Comparison of ENCODE assay signal across 10 cellular contexts in the genomic region with DNA sequence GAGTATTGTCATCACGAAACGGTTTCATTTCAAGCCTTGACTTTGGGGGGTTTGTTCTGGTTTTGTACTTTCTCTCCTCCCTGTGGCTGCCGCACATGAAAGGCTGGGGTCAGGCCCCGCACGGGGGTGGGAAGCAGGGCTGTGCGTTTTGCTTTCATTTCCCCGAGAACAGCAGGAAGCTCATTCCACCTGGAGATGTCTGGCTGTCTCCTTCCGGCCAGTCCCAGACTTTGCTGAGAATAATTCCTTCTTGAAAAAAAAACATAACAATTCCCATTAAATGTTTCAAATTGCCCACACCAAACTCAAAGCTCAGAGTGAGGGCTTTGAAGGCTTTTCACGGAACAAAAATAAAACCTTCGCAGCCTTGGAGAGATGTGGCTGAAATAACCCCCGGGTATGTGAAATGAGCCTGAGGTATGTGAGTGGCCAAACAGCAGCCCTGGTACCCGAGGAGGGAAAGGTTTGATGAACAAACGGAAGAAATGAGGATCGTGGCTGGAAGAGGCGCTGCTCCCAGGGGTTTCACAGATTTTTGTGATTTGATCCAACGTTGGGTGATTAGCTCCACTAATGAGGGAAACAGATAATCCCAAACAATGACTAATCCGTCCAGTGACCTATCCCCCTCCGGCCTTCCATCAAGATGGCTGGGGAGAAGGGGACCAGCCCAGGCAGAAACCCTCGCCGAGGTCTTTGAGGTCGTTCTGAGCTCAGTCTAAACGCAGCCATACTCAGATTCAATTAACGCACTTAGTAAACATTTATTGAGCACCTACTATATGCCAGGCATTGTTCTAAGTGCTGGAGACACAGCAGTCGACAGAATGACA.
DNase-seq lines count a peak whose midpoint lies in the region; ATAC-seq and TF ChIP-seq lines count a peak whose summit lies in the region.
"Had no signal": no experiment of that assay in that cellular context is flagged by ENCODE, and none has a peak within 500 bp of the region (broad histone marks: within the 10 kb centered on the region; RNA-seq: fewer than 3 reads in every experiment).

No MANE protein-coding gene starts in this region.

- H3K79me2 ChIP-seq in hepatocyte, result no peaks in the 10 kb centered on the region

- no peaks in the 10 kb centered on the region for H3K9me3 ChIP-seq in HUES48 (ENCODE audit: control insufficient read depth, insufficient read depth, low read length)
- H3K9me3 ChIP-seq in hepatocyte (ENCODE audit: low read depth), result no peaks in the 10 kb centered on the region
- no peaks in the 10 kb centered on the region for H3K9me3 ChIP-seq in skeletal muscle tissue (ENCODE audit: control insufficient read depth in 3 of 3, low read length in 3 of 3)

- no peak for ATAC-seq in HG03439 (IDR thresholded peaks at IDR 0.05; ENCODE audit: unreplicated experiment)
- no peak for ATAC-seq in HG02642 (IDR thresholded peaks at IDR 0.05; ENCODE audit: poor library complexity, unreplicated experiment)

- H3K4me2 ChIP-seq in hepatocyte, result peak overlapping the region; percentile 51

- H3K9me2 ChIP-seq in hepatocyte (replicated peaks; ENCODE audit: insufficient read depth), result no peaks in the 10 kb centered on the region

- peak overlapping the region; percentile 43 for H3K27ac ChIP-seq in HUES48 (ENCODE audit: low read depth, low read length)
- H3K27ac ChIP-seq in hepatocyte, result no peak overlapping the region
- H3K27ac ChIP-seq in skeletal muscle tissue (ENCODE audit: low read depth, low read length), result peak overlapping the region; percentile 69
- H3K27ac ChIP-seq: epithelial cell of prostate, HL-60 had no signal

- no peaks in the 10 kb centered on the region for H3K36me3 ChIP-seq in HUES48 (ENCODE audit: control insufficient read depth, insufficient read depth, low read length)
- no peaks in the 10 kb centered on the region for H3K36me3 ChIP-seq in hepatocyte (replicated peaks; ENCODE audit: insufficient read depth, low read depth)
- no peaks in the 10 kb centered on the region for H3K36me3 ChIP-seq in skeletal muscle tissue (ENCODE audit: control insufficient read depth in 3 of 3, insufficient read depth in 3 of 3, low read length in 3 of 3)

- H3K27me3 ChIP-seq in HUES48 (ENCODE audit: control insufficient read depth, insufficient read depth, low read length), result no peaks in the 10 kb centered on the region
- H3K27me3 ChIP-seq in hepatocyte, result no peaks in the 10 kb centered on the region
- no peaks in the 10 kb centered on the region for H3K27me3 ChIP-seq in skeletal muscle tissue (ENCODE audit: control insufficient read depth in 3 of 3, insufficient read depth in 3 of 3, low read length in 3 of 3)

- H2AFZ ChIP-seq in hepatocyte, result peak overlapping the region; percentile 1

- no peak for TF ChIP-seq CTCF in hepatocyte (IDR thresholded peaks at IDR 0.05; ENCODE audit: poor library complexity)

- H4K20me1 ChIP-seq in hepatocyte (ENCODE audit: insufficient read depth, poor library complexity, severe bottlenecking), result no peaks in the 10 kb centered on the region

- H3K9ac ChIP-seq in HUES48 (ENCODE audit: low read depth, low read length) (no peak overlapping the region), skeletal muscle tissue (ENCODE audit: low read depth in 1 of 3, low read length in 3 of 3) (no peak overlapping the region)

- DNase-seq in activated T-cell treated with anti-CD3 and anti-CD28 coated beads, Interleukin-2, amount 50 U/mL, for 48 hours, result peak; percentile 29 to 46
- DNase-seq in hepatocyte (ENCODE audit: low spot score), result no peak
- no peak for DNase-seq in cerebellum (ENCODE audit: low spot score)
- no peak for DNase-seq in NCI-H1436 treated with DMSO at 0.1 percent for 48 hours (lab: John Stamatoyannopoulos, UW)

- H3K4me3 ChIP-seq in HUES48 (ENCODE audit: low read depth, low read length), result no peak overlapping the region
- H3K4me3 ChIP-seq in hepatocyte, result no peak overlapping the region
- no peak overlapping the region for H3K4me3 ChIP-seq in skeletal muscle tissue (ENCODE audit: low read length in 3 of 3)

- H3K4me1 ChIP-seq in HUES48 (ENCODE audit: control insufficient read depth, insufficient read depth, low read length) (peaks cover 22% of the 10 kb centered on the region), hepatocyte (ENCODE audit: insufficient read depth) (peaks cover 27% of the 10 kb centered on the region), skeletal muscle tissue (ENCODE audit: control insufficient read depth in 3 of 3, insufficient read depth in 3 of 3, low read length in 3 of 3) (peaks cover 56 to 71% (median 59%) of the 10 kb centered on the region in 3 donors)

- 67% methylated on average over 24 of the region's 24 CpGs for WGBS in hepatocyte (ENCODE audit: low lambda C conversion rate, missing lambda C conversion rate)

Comparison
In these comparisons a context has a peak if more than half of its experiments do, and no peak if none do; other contexts are left out.
1. DNase-seq: peak in activated T-cell treated with anti-CD3 and anti-CD28 coated beads, Interleukin-2, amount 50 U/mL, for 48 hours (2 of 2); none in hepatocyte (single experiment), cerebellum (single experiment) and NCI-H1436 treated with DMSO at 0.1 percent for 48 hours (single experiment).